22 cellular contexts compared by ENCODE assay signal in genomic region chr10:74987339-74988054, GRCh38.
A peak's percentile ranks its signal among the peaks of the same experiment; 100 is the strongest.
DNase-seq lines count a peak whose midpoint lies in the region; ATAC-seq and TF ChIP-seq lines count a peak whose summit lies in the region.
"Had no signal": no experiment of that assay in that cellular context is flagged by ENCODE, and none has a peak within 500 bp of the region (broad histone marks: within the 10 kb centered on the region; RNA-seq: fewer than 3 reads in every experiment).

No MANE protein-coding gene starts in this region.

- H4K8ac ChIP-seq in mesenchymal stem cell (ENCODE audit: low read length), result no peak overlapping the region

- H3K9ac ChIP-seq in mesenchymal stem cell (ENCODE audit: low read length), result peak overlapping the region; percentile 26
- H3K9ac ChIP-seq: BLaER1 had no signal

- H3K9me3 ChIP-seq in heart right ventricle, result no peaks in the 10 kb centered on the region
- H3K9me3 ChIP-seq in mesenchymal stem cell (ENCODE audit: control insufficient read depth, low read length), result no peaks in the 10 kb centered on the region
- no peaks in the 10 kb centered on the region for H3K9me3 ChIP-seq in transverse colon
- H3K9me3 ChIP-seq: BLaER1, SJCRH30 had no signal

- peak; percentile 16 for ATAC-seq in Right ventricle myocardium inferior
- no peak for ATAC-seq in heart right ventricle
- ATAC-seq: naive thymus-derived CD8-positive, alpha-beta T cell had no signal

- peaks cover 37% of the 10 kb centered on the region for H3K4me1 Mint-ChIP-seq in activated T-helper 1 cell treated with anti-CD3 and anti-CD28 coated beads, Interleukin-12 subunit alpha, Interleukin-12 subunit beta, Interleukin-2, Interleukin-4 antibody, amounts not matched to agents 30 ng/mL and 10 ng/mL and 1 ng/mL, durations not matched to agents 14 hours and 24 hours and 36 hours (ENCODE audit: low read depth)

- H3K4ac ChIP-seq in mesenchymal stem cell (ENCODE audit: low read depth in 1 of 2, low read length in 2 of 2), result no peak overlapping the region

- intact Hi-C loops in Right ventricle myocardium inferior (cut with DNase I), result no loop called here
- intact Hi-C loops in heart right ventricle (cut with DNase I), result no loop called here
- intact Hi-C loops in transverse colon (cut with DNase I; ENCODE audit: low total_unique reads), result loop anchor here (10.0 kb wide), 1 partner anchor 163 kb away; the partner anchor contains the start of gene KAT6B
- intact Hi-C loops in activated T-helper 1 cell treated with anti-CD3 and anti-CD28 coated beads, Interleukin-12 subunit alpha, Interleukin-12 subunit beta, Interleukin-2, Interleukin-4 antibody, amounts not matched to agents 30 ng/mL and 10 ng/mL and 1 ng/mL, durations not matched to agents 14 hours and 24 hours and 36 hours (cut with micrococcal nuclease), result no loop called here

- H3K27me3 Mint-ChIP-seq in activated T-helper 1 cell treated with anti-CD3 and anti-CD28 coated beads, Interleukin-12 subunit alpha, Interleukin-12 subunit beta, Interleukin-2, Interleukin-4 antibody, amounts not matched to agents 30 ng/mL and 10 ng/mL and 1 ng/mL, durations not matched to agents 14 hours and 24 hours and 36 hours (ENCODE audit: insufficient read depth), result no peaks in the 10 kb centered on the region
- H3K27me3 Mint-ChIP-seq: activated B cell treated with CpG ODN at 0.5 μM for 24 hours; activated naive CD4-positive, alpha-beta T cell treated with anti-CD3 and anti-CD28 coated beads, Interleukin-2, amount 50 U/mL, for 24 hours; naive thymus-derived CD8-positive, alpha-beta T cell had no signal

- WGBS in heart right ventricle, 2 donors, result 80 to 82% methylated on average over 4 of the region's 4 CpGs
- WGBS in mesenchymal stem cell, result 98% methylated on average over 4 of the region's 4 CpGs
- WGBS in transverse colon (ENCODE audit: low coverage in 1 of 2), 2 donors, result 83 to 88% methylated on average over 3 to 4 of the region's 4 CpGs

- DNase-seq in Right ventricle myocardium inferior (ENCODE audit: missing footprints), result no peak
- DNase-seq in heart right ventricle, result no peak
- no peak for DNase-seq in mesenchymal stem cell
- DNase-seq in transverse colon, result no peak
- DNase-seq in activated T-helper 1 cell treated with anti-CD3 and anti-CD28 coated beads, Interleukin-12 subunit alpha, Interleukin-12 subunit beta, Interleukin-2, Interleukin-4 antibody, amounts not matched to agents 30 ng/mL and 10 ng/mL and 1 ng/mL, durations not matched to agents 14 hours and 24 hours and 36 hours (ENCODE audit: low spot score), result no peak
- DNase-seq in Kasumi-1 (lab: John Stamatoyannopoulos, UW), result no peak
- DNase-seq in SK-N-DZ (ENCODE audit: low spot score), result no peak
- DNase-seq: activated B cell treated with CpG ODN at 0.5 μM for 24 hours; activated T-cell treated with anti-CD3 and anti-CD28 coated beads, Interleukin-2, amount 50 U/mL, for 48 hours; DMS 273 treated with DMSO at 0.1 percent for 48 hours; GDM1; Karpas-422; naive thymus-derived CD8-positive, alpha-beta T cell; NCI-H1417 treated with DMSO at 0.1 percent for 48 hours; NCI-H526 treated with DMSO at 0.1 percent for 48 hours; SJCRH30; stimulated activated CD4-positive, alpha-beta T cell treated with anti-CD3 and anti-CD28 coated beads, Interleukin-4, amount 100 ng/mL, for 24 hours had no signal

- TF ChIP-seq EP300 in transverse colon (IDR thresholded peaks at IDR 0.05; ENCODE audit: low read depth), result no peak

- no peak overlapping the region for H3K4me2 ChIP-seq in mesenchymal stem cell (ENCODE audit: low read length, poor library complexity, severe bottlenecking)
- H3K4me2 ChIP-seq: BLaER1 had no signal

- H3K79me1 ChIP-seq in mesenchymal stem cell (replicated peaks; ENCODE audit: low read length, poor library complexity, severe bottlenecking), result no peaks in the 10 kb centered on the region

- TF ChIP-seq CTCF in heart right ventricle (IDR thresholded peaks at IDR 0.05) (no peak), transverse colon (IDR thresholded peaks at IDR 0.05) (no peak)

- no peak overlapping the region for H3K14ac ChIP-seq in mesenchymal stem cell (ENCODE audit: low read length in 2 of 2)

- H3K23ac ChIP-seq in mesenchymal stem cell (ENCODE audit: low read length in 2 of 2), result no peak overlapping the region

- no peak overlapping the region for H4K91ac ChIP-seq in mesenchymal stem cell (ENCODE audit: low read length)

- H3K4me3 ChIP-seq in heart right ventricle, result no peak overlapping the region
- H3K4me3 ChIP-seq in mesenchymal stem cell (ENCODE audit: insufficient read depth in 1 of 2, low read depth in 1 of 2, low read length in 2 of 2), result no peak overlapping the region
- H3K4me3 ChIP-seq in transverse colon, result no peak overlapping the region
- H3K4me3 ChIP-seq: BLaER1, GM12878, lung, SJCRH30 had no signal

- no peak overlapping the region for H2BK12ac ChIP-seq in mesenchymal stem cell (ENCODE audit: low read length in 2 of 2)

- TF ChIP-seq POLR2A in transverse colon (IDR thresholded peaks at IDR 0.05), result no peak

- H2BK120ac ChIP-seq in mesenchymal stem cell (ENCODE audit: low read depth, low read length), result no peak overlapping the region

- H3K36me3 Mint-ChIP-seq in activated T-helper 1 cell treated with anti-CD3 and anti-CD28 coated beads, Interleukin-12 subunit alpha, Interleukin-12 subunit beta, Interleukin-2, Interleukin-4 antibody, amounts not matched to agents 30 ng/mL and 10 ng/mL and 1 ng/mL, durations not matched to agents 14 hours and 24 hours and 36 hours (ENCODE audit: low read depth), result peaks cover 26% of the 10 kb centered on the region

- no peak overlapping the region for H3K18ac ChIP-seq in mesenchymal stem cell (ENCODE audit: low read depth in 1 of 2, low read length in 2 of 2)

- peak overlapping the region in 2 of 10 donors; percentile 6 to 16 for H3K27ac ChIP-seq in heart right ventricle
- peak overlapping the region; percentile 1 for H3K27ac ChIP-seq in cingulate gyrus (ENCODE audit: low read depth, low read length)
- no peak overlapping the region for H3K27ac ChIP-seq in mesenchymal stem cell (ENCODE audit: low read length, poor library complexity, severe bottlenecking)
- H3K27ac ChIP-seq in transverse colon, result peak overlapping the region; percentile 13 to 63 (median 40)
- H3K27ac ChIP-seq: BLaER1, SJCRH30 had no signal

- H3K9me3 Mint-ChIP-seq in activated T-helper 1 cell treated with anti-CD3 and anti-CD28 coated beads, Interleukin-12 subunit alpha, Interleukin-12 subunit beta, Interleukin-2, Interleukin-4 antibody, amounts not matched to agents 30 ng/mL and 10 ng/mL and 1 ng/mL, durations not matched to agents 14 hours and 24 hours and 36 hours, result no peaks in the 10 kb centered on the region
- H3K9me3 Mint-ChIP-seq: activated B cell treated with CpG ODN at 0.5 μM for 24 hours; activated naive CD4-positive, alpha-beta T cell treated with anti-CD3 and anti-CD28 coated beads, Interleukin-2, amount 50 U/mL, for 24 hours; naive thymus-derived CD8-positive, alpha-beta T cell had no signal

- in situ Hi-C loops in transverse colon (cut with MboI; ENCODE audit: low pct_ligation_motif_present in 1 of 4, low pct_unique_long_range_greater_than_20kb in 1 of 4, low sequenced_read_pairs in 3 of 4), result no loop called here

- no peak overlapping the region for H2BK15ac ChIP-seq in mesenchymal stem cell (ENCODE audit: low read depth, poor library complexity, severe bottlenecking)

- no peak overlapping the region for H2AK5ac ChIP-seq in mesenchymal stem cell (ENCODE audit: low read length, severe bottlenecking)

- no peak overlapping the region for H2BK5ac ChIP-seq in mesenchymal stem cell (ENCODE audit: low read depth, low read length, poor library complexity, severe bottlenecking)

- H3K27ac Mint-ChIP-seq in activated T-helper 1 cell treated with anti-CD3 and anti-CD28 coated beads, Interleukin-12 subunit alpha, Interleukin-12 subunit beta, Interleukin-2, Interleukin-4 antibody, amounts not matched to agents 30 ng/mL and 10 ng/mL and 1 ng/mL, durations not matched to agents 14 hours and 24 hours and 36 hours, result no peak overlapping the region
- H3K27ac Mint-ChIP-seq: activated B cell treated with CpG ODN at 0.5 μM for 24 hours had no signal

- no peak overlapping the region for H3K4me3 Mint-ChIP-seq in activated T-helper 1 cell treated with anti-CD3 and anti-CD28 coated beads, Interleukin-12 subunit alpha, Interleukin-12 subunit beta, Interleukin-2, Interleukin-4 antibody, amounts not matched to agents 30 ng/mL and 10 ng/mL and 1 ng/mL, durations not matched to agents 14 hours and 24 hours and 36 hours
- H3K4me3 Mint-ChIP-seq: activated B cell treated with CpG ODN at 0.5 μM for 24 hours; activated naive CD4-positive, alpha-beta T cell treated with anti-CD3 and anti-CD28 coated beads, Interleukin-2, amount 50 U/mL, for 24 hours; naive thymus-derived CD8-positive, alpha-beta T cell had no signal

- no peak overlapping the region for H2AFZ ChIP-seq in mesenchymal stem cell (ENCODE audit: low read depth, low read length)

- H3K4me1 ChIP-seq in heart right ventricle (peaks cover 3 to 30% (median 22%) of the 10 kb centered on the region in 9 donors), mesenchymal stem cell (ENCODE audit: control insufficient read depth, insufficient read depth, low read depth, low read length) (no peaks in the 10 kb centered on the region), transverse colon (peaks cover 9 to 32% (median 15%) of the 10 kb centered on the region in 4 donors)

- H3K36me3 ChIP-seq in heart right ventricle (peaks cover 0 to 70% (median 17%) of the 10 kb centered on the region in 9 donors), mesenchymal stem cell (ENCODE audit: control insufficient read depth in 1 of 2, insufficient read depth in 2 of 2, low read depth in 1 of 2, low read length in 2 of 2) (peaks cover 3 to 62% of the 10 kb centered on the region in 2 experiments), transverse colon (peaks cover 0 to 8% (median 0%) of the 10 kb centered on the region in 4 donors)

- H3K27me3 ChIP-seq in heart right ventricle (no peaks in the 10 kb centered on the region), mesenchymal stem cell (ENCODE audit: control insufficient read depth in 1 of 2, insufficient read depth in 1 of 2, low read length in 2 of 2) (no peaks in the 10 kb centered on the region), transverse colon (no peaks in the 10 kb centered on the region)
- H3K27me3 ChIP-seq: BLaER1, SJCRH30 had no signal
